In genomic region chr10:74963549-74963948, GRCh38 we compare ENCODE assay signal across 16 cellular contexts.
DNase-seq lines count a peak whose midpoint lies in the region; ATAC-seq and TF ChIP-seq lines count a peak whose summit lies in the region.
"Had no signal": no experiment of that assay in that cellular context is flagged by ENCODE, and none has a peak within 500 bp of the region (broad histone marks: within the 10 kb centered on the region; RNA-seq: fewer than 3 reads in every experiment).

No MANE protein-coding gene starts in this region.

- peak overlapping the region; percentile 57 for H3K4me3 Mint-ChIP-seq in natural killer cell treated with Interleukin-12 subunit alpha and Interleukin-12 subunit beta and Interleukin-15 and Interleukin-18, amount 100 ng/mL, for 72 hours
- no peak overlapping the region for H3K4me3 Mint-ChIP-seq in type B pancreatic cell
- H3K4me3 Mint-ChIP-seq: activated CD4-positive, alpha-beta memory T cell treated with anti-CD3 and anti-CD28 coated beads, Interleukin-2, amount 10 ng/mL, durations not matched to agents 7 days and 5 days had no signal

- H4K20me1 ChIP-seq in MM.1S (ENCODE audit: insufficient read depth, low read length) = no peaks in the 10 kb centered on the region

- H3K27ac ChIP-seq in MM.1S (ENCODE audit: low read length) = peak overlapping the region; percentile 39; the same call in 1 of the 2 replicates
- H3K27ac ChIP-seq: ascending aorta, gastrocnemius medialis, stomach had no signal

- H3K27ac Mint-ChIP-seq in natural killer cell treated with Interleukin-12 subunit alpha and Interleukin-12 subunit beta and Interleukin-15 and Interleukin-18, amount 100 ng/mL, for 72 hours = peak overlapping the region; percentile 58 to 93
- no peak overlapping the region for H3K27ac Mint-ChIP-seq in type B pancreatic cell
- H3K27ac Mint-ChIP-seq: activated CD4-positive, alpha-beta memory T cell treated with anti-CD3 and anti-CD28 coated beads, Interleukin-2, amount 10 ng/mL, durations not matched to agents 7 days and 5 days had no signal

- H3K27me3 Mint-ChIP-seq in natural killer cell treated with Interleukin-12 subunit alpha and Interleukin-12 subunit beta and Interleukin-15 and Interleukin-18, amount 100 ng/mL, for 72 hours = no peaks in the 10 kb centered on the region
- H3K27me3 Mint-ChIP-seq in type B pancreatic cell = no peaks in the 10 kb centered on the region
- H3K27me3 Mint-ChIP-seq: activated CD4-positive, alpha-beta memory T cell treated with anti-CD3 and anti-CD28 coated beads, Interleukin-2, amount 10 ng/mL, durations not matched to agents 7 days and 5 days had no signal

- 0 out of 2 replicates have a peak, but pooled peaks cover 2% of the 10 kb centered on the region for H3F3A ChIP-seq in MM.1S (ENCODE audit: insufficient read depth, low read length)

- peaks cover 9% of the 10 kb centered on the region for H3K36me3 Mint-ChIP-seq in natural killer cell treated with Interleukin-12 subunit alpha and Interleukin-12 subunit beta and Interleukin-15 and Interleukin-18, amount 100 ng/mL, for 72 hours
- H3K36me3 Mint-ChIP-seq in type B pancreatic cell = peaks cover 18% of the 10 kb centered on the region

- WGBS in lower leg skin, 2 donors = 90 to 96% methylated on average over 3 of the region's 3 CpGs

- H2AFZ ChIP-seq in MM.1S (ENCODE audit: low read length) = no peak overlapping the region

- H3K27me3 ChIP-seq in MM.1S (replicated peaks; ENCODE audit: insufficient read depth, low read length) = no peaks in the 10 kb centered on the region
- H3K27me3 ChIP-seq: ascending aorta, gastrocnemius medialis, stomach had no signal

- ATAC-seq in GM18520 (IDR thresholded peaks at IDR 0.05; ENCODE audit: unreplicated experiment) (peak; percentile 50), GM21529 (IDR thresholded peaks at IDR 0.05; ENCODE audit: unreplicated experiment) (peak; percentile 65)
- ATAC-seq in natural killer cell treated with Interleukin-12 subunit alpha and Interleukin-12 subunit beta and Interleukin-15 and Interleukin-18, amount 100 ng/mL, for 72 hours = peak; percentile 53 to 62

- H3K79me2 ChIP-seq in MM.1S (ENCODE audit: low read length) = peaks cover 14% of the 10 kb centered on the region

- intact Hi-C loops in lower leg skin (cut with DNase I; ENCODE audit: low total_unique reads) = no loop called here

- H3K36me3 ChIP-seq in MM.1S (replicated peaks; ENCODE audit: insufficient read depth, low read length) = no peaks in the 10 kb centered on the region
- H3K36me3 ChIP-seq: ascending aorta, gastrocnemius medialis, stomach had no signal

- H3K9me3 ChIP-seq in MM.1S (replicated peaks; ENCODE audit: insufficient read depth, low read length) = no peaks in the 10 kb centered on the region
- H3K9me3 ChIP-seq: ascending aorta, gastrocnemius medialis, stomach had no signal

- H3K4me3 ChIP-seq in MM.1S (ENCODE audit: low read length) (no peak overlapping the region), lower leg skin (ENCODE audit: low read depth, poor library complexity, severe bottlenecking) (no peak overlapping the region)
- H3K4me3 ChIP-seq: ascending aorta, gastrocnemius medialis, stomach had no signal

- TF ChIP-seq POLR2A in lower leg skin (IDR thresholded peaks at IDR 0.05) = no peak

- DNase-seq in MM.1S (peak; percentile 56), type B pancreatic cell (ENCODE audit: extremely low spot score, unreplicated experiment) (no peak), lower leg skin (ENCODE audit: low spot score in 2 of 2) (no peak), GF-D8 (lab: John Stamatoyannopoulos, UW) (no peak)
- DNase-seq in natural killer cell treated with Interleukin-12 subunit alpha and Interleukin-12 subunit beta and Interleukin-15 and Interleukin-18, amount 100 ng/mL, for 72 hours (ENCODE audit: low spot score) = peak; percentile 61
- DNase-seq: activated CD4-positive, alpha-beta memory T cell treated with anti-CD3 and anti-CD28 coated beads, Interleukin-2, amount 10 ng/mL, durations not matched to agents 7 days and 5 days; effector CD4-positive, alpha-beta T cell; gastrocnemius medialis; KBM-7; NCI-H2081 treated with DMSO at 0.1 percent for 48 hours; occipital lobe; stomach; SW 1271 had no signal

- peaks cover 25% of the 10 kb centered on the region for H3K4me1 ChIP-seq in MM.1S (ENCODE audit: low read length)
- H3K4me1 ChIP-seq: ascending aorta had no signal

- H3K9ac ChIP-seq in MM.1S (ENCODE audit: low read length) = no peak overlapping the region

- peak overlapping the region; percentile 35; the same call in 1 of the 2 replicates for H3K4me2 ChIP-seq in MM.1S (ENCODE audit: low read depth, low read length)

- H3K4me1 Mint-ChIP-seq in natural killer cell treated with Interleukin-12 subunit alpha and Interleukin-12 subunit beta and Interleukin-15 and Interleukin-18, amount 100 ng/mL, for 72 hours (ENCODE audit: low read depth in 2 of 2) = peaks cover 35 to 45% of the 10 kb centered on the region in 2 donors
- H3K4me1 Mint-ChIP-seq in type B pancreatic cell (ENCODE audit: unreplicated experiment) = peaks cover 27% of the 10 kb centered on the region

- H3K9me3 Mint-ChIP-seq in natural killer cell treated with Interleukin-12 subunit alpha and Interleukin-12 subunit beta and Interleukin-15 and Interleukin-18, amount 100 ng/mL, for 72 hours = no peaks in the 10 kb centered on the region
- peaks cover 4% of the 10 kb centered on the region for H3K9me3 Mint-ChIP-seq in type B pancreatic cell
- H3K9me3 Mint-ChIP-seq: activated CD4-positive, alpha-beta memory T cell treated with anti-CD3 and anti-CD28 coated beads, Interleukin-2, amount 10 ng/mL, durations not matched to agents 7 days and 5 days had no signal

- TF ChIP-seq CTCF in MM.1S (IDR thresholded peaks at IDR 0.05; ENCODE audit: low read length) (no peak), type B pancreatic cell (conservative IDR thresholded peaks at IDR 0.05) (no peak), lower leg skin (IDR thresholded peaks at IDR 0.05) (no peak)

- H3K9me2 ChIP-seq in MM.1S (replicated peaks; ENCODE audit: insufficient read depth, low read length) = no peaks in the 10 kb centered on the region

Comparison
In these comparisons a context has a peak if more than half of its experiments do, and no peak if none do; other contexts are left out.
1. DNase-seq: peak in MM.1S (single experiment) and natural killer cell treated with Interleukin-12 subunit alpha and Interleukin-12 subunit beta and Interleukin-15 and Interleukin-18, amount 100 ng/mL, for 72 hours (single experiment); none in type B pancreatic cell (single experiment), lower leg skin (0 of 2) and GF-D8 (single experiment).
2. Peak in every context shown above with its lines, with median percentiles within 50 percentile points of each other: ATAC-seq.